ENCODE assay signal across 13 cellular contexts in the genomic region with DNA sequence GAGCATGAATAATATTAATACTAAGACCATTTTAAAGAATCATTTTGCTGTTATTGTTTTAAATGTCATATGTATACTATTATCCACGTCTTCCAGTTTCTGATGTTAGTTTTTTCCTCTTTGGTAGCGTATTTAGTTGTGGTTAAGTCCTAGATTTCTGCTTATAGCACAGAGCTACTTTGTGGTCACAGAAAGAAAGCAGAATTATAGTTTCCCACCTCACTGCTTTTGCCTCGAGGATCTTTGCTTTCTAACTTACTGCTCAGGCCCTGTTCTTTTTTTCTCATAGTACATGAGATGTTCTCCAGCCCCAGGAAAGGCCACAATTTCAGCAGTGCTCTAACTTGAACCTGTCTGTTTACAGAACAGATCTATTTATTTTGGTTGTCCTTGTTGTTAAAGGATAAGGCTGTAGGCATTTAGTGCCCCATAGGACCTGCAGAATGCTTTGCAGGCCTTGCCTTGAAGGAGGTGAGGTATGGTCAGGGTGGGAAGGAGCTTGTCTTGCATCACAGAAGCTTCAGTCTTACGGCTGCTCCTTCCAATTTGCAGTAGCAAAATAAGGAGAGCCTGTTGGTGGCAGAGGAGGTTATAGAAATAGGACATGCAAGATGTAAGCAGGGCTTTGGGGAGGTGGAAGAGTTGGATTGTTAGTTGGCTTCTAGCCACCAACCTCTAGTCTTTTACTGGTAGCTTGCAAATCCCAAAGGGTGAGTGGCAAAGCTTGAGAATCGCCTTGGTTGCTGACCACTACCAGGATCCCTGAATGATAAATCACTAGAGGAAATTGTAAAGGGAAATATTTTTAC.
DNase-seq lines count a peak whose midpoint lies in the region; ATAC-seq and TF ChIP-seq lines count a peak whose summit lies in the region.
"Had no signal": no experiment of that assay in that cellular context is flagged by ENCODE, and none has a peak within 500 bp of the region (broad histone marks: within the 10 kb centered on the region; RNA-seq: fewer than 3 reads in every experiment).

No MANE protein-coding gene starts in this region.

- TF ChIP-seq CTCF in nephron (IDR thresholded peaks at IDR 0.05; ENCODE audit: unreplicated experiment in 3 of 3) (no peak), left ventricle myocardium inferior (IDR thresholded peaks at IDR 0.05; ENCODE audit: borderline replicate concordance) (no peak)

- H3K9me3 ChIP-seq in left ventricle myocardium inferior (replicated peaks) = no peaks in the 10 kb centered on the region
- H3K9me3 ChIP-seq: upper lobe of left lung had no signal

- peak; percentile 35 for ATAC-seq in GM18909 (IDR thresholded peaks at IDR 0.05; ENCODE audit: poor library complexity, unreplicated experiment)
- peak; percentile 32 for ATAC-seq in HG02623 (IDR thresholded peaks at IDR 0.05; ENCODE audit: unreplicated experiment)

- no peak overlapping the region for H3K4me3 Mint-ChIP-seq in nephron
- no peak overlapping the region for H3K4me3 Mint-ChIP-seq in activated naive CD4-positive, alpha-beta T cell treated with anti-CD3 and anti-CD28 coated beads for 36 hours
- H3K4me3 Mint-ChIP-seq: brain had no signal

- no peaks in the 10 kb centered on the region for H3K27me3 ChIP-seq in left ventricle myocardium inferior (ENCODE audit: low read depth)
- H3K27me3 ChIP-seq: upper lobe of left lung had no signal

- intact Hi-C loops in activated naive CD4-positive, alpha-beta T cell treated with anti-CD3 and anti-CD28 coated beads for 36 hours (cut with micrococcal nuclease) = no loop called here
- intact Hi-C loops in left ventricle myocardium inferior (cut with micrococcal nuclease) = no loop called here

- no peaks in the 10 kb centered on the region for H3K36me3 Mint-ChIP-seq in nephron (ENCODE audit: low read depth)
- peaks cover 15% of the 10 kb centered on the region for H3K36me3 Mint-ChIP-seq in activated naive CD4-positive, alpha-beta T cell treated with anti-CD3 and anti-CD28 coated beads for 36 hours (ENCODE audit: low read depth)
- H3K36me3 Mint-ChIP-seq: brain had no signal

- peaks cover 17% of the 10 kb centered on the region for H3K4me1 ChIP-seq in left ventricle myocardium inferior

- CTCF ChIA-PET in activated naive CD4-positive, alpha-beta T cell treated with anti-CD3 and anti-CD28 coated beads for 36 hours (lab: Charles Lee) = interaction anchor here (0.7 to 0.9 kb wide), 2 partner anchors 107 to 308 kb away, joined by 3 to 4 read pairs; no protein-coding TSS in a partner anchor

- no peak overlapping the region for H3K4me3 ChIP-seq in left ventricle myocardium inferior
- H3K4me3 ChIP-seq: upper lobe of left lung had no signal

- no peaks in the 10 kb centered on the region for H3K36me3 ChIP-seq in left ventricle myocardium inferior

- H3K9me3 Mint-ChIP-seq in nephron = no peaks in the 10 kb centered on the region
- H3K9me3 Mint-ChIP-seq in activated naive CD4-positive, alpha-beta T cell treated with anti-CD3 and anti-CD28 coated beads for 36 hours = no peaks in the 10 kb centered on the region
- H3K9me3 Mint-ChIP-seq: brain had no signal

- no peaks in the 10 kb centered on the region for H3K27me3 Mint-ChIP-seq in nephron (ENCODE audit: low read depth)
- no peaks in the 10 kb centered on the region for H3K27me3 Mint-ChIP-seq in activated naive CD4-positive, alpha-beta T cell treated with anti-CD3 and anti-CD28 coated beads for 36 hours (ENCODE audit: low read depth)
- H3K27me3 Mint-ChIP-seq: brain had no signal

- H3K27ac ChIP-seq in left ventricle myocardium inferior (replicated peaks) = no peak overlapping the region
- H3K27ac ChIP-seq: upper lobe of left lung had no signal

- peaks cover 31% of the 10 kb centered on the region for H3K4me1 Mint-ChIP-seq in nephron
- H3K4me1 Mint-ChIP-seq in activated naive CD4-positive, alpha-beta T cell treated with anti-CD3 and anti-CD28 coated beads for 36 hours (ENCODE audit: low read depth) = peaks cover 37% of the 10 kb centered on the region

- DNase-seq in RPMI7951 (ENCODE audit: low read depth) = peak; percentile 3
- no peak for DNase-seq in ecto neural progenitor cell (ENCODE audit: low spot score)
- no peak for DNase-seq in activated naive CD4-positive, alpha-beta T cell treated with anti-CD3 and anti-CD28 coated beads for 36 hours
- no peak for DNase-seq in NCI-H510A treated with DMSO at 0.1 percent for 48 hours (lab: John Stamatoyannopoulos, UW)
- no peak for DNase-seq in left ventricle myocardium inferior
- DNase-seq: activated T-cell treated with anti-CD3 and anti-CD28 coated beads, Interleukin-2, amount 50 U/mL, for 48 hours; NCI-H1048; Right ventricle myocardium superior; upper lobe of left lung had no signal

- peak overlapping the region; percentile 11 to 23 (median 21) for H3K27ac Mint-ChIP-seq in nephron
- no peak overlapping the region for H3K27ac Mint-ChIP-seq in activated naive CD4-positive, alpha-beta T cell treated with anti-CD3 and anti-CD28 coated beads for 36 hours
